In genomic region chr17:18411377-18411864, GRCh38 we compare ENCODE assay signal across 8 cellular contexts. TPM values are rescaled to one million over a fixed set of nuclear protein-coding genes. Genes with fewer than 3 reads are reported as not detected.
DNase-seq lines count a peak whose midpoint lies in the region; ATAC-seq and TF ChIP-seq lines count a peak whose summit lies in the region.
"Not testable (repeated sequence)": the region's sequence is repeated elsewhere in the genome, so short reads cannot be mapped to it uniquely, and the experiment has no call there.

No MANE protein-coding gene starts in this region.

- not testable (repeated sequence) for TF ChIP-seq RAD21 in SK-N-SH (IDR thresholded peaks at IDR 0.05; ENCODE audit: low read length)

- not testable (repeated sequence) for H3K9me2 ChIP-seq in SK-N-SH

- peak overlapping the region in 2 of 3 donors; percentile 67 to 89 for H3K27ac Mint-ChIP-seq in IgD-negative memory B cell
- H3K27ac Mint-ChIP-seq in activated naive CD4-positive, alpha-beta T cell treated with anti-CD3 and anti-CD28 coated beads for 36 hours, result peak overlapping the region; percentile 79

- under 1% methylated on average over 25 of the region's 25 CpGs for WGBS in SK-N-SH (ENCODE audit: low lambda C conversion rate)
- WGBS in thymus, result under 1% methylated on average over 23 of the region's 25 CpGs

- H3K4me1 ChIP-seq in SK-N-SH (ENCODE audit: control insufficient read depth in 1 of 2, insufficient read depth in 2 of 2, low read depth in 1 of 2, low read length in 1 of 2); thymus (ENCODE audit: control insufficient read depth, insufficient read depth, low read length): not testable (repeated sequence)

- DNase-seq in EH (ENCODE audit: low read depth), result peak; percentile 80
- not testable (repeated sequence) for DNase-seq in SK-N-SH
- DNase-seq in activated naive CD4-positive, alpha-beta T cell treated with anti-CD3 and anti-CD28 coated beads for 36 hours, result peak; percentile 22
- DNase-seq in epithelial cell of esophagus (ENCODE audit: low read depth), result peak; percentile 28
- peak; percentile 19 to 27 for DNase-seq in left colon
- DNase-seq in retina, result peak; percentile 56

- H3K4me3 ChIP-seq in SK-N-SH (ENCODE audit: low read depth in 2 of 2, low read length in 1 of 2) (peak overlapping the region; percentile 49 to 69), epithelial cell of esophagus (ENCODE audit: low read length) (peak overlapping the region; percentile 54), thymus (ENCODE audit: low read length) (peak overlapping the region; percentile 55)

- H3K27me3 Mint-ChIP-seq in IgD-negative memory B cell; activated naive CD4-positive, alpha-beta T cell treated with anti-CD3 and anti-CD28 coated beads for 36 hours (ENCODE audit: low read depth): not testable (repeated sequence)

- TF ChIP-seq CTCF in SK-N-SH (IDR thresholded peaks at IDR 0.05); epithelial cell of esophagus (IDR thresholded peaks at IDR 0.05; ENCODE audit: insufficient read depth, low read depth, low read length, missing control alignments): not testable (repeated sequence)

- H4K20me1 ChIP-seq in SK-N-SH (ENCODE audit: insufficient read depth), result not testable (repeated sequence)

- H3K36me3 ChIP-seq in SK-N-SH (replicated peaks in 1 of 2; ENCODE audit: control insufficient read depth in 1 of 2, insufficient read depth in 2 of 2, low read length in 1 of 2); thymus (ENCODE audit: control insufficient read depth, insufficient read depth): not testable (repeated sequence)

- peak; percentile 55 for ATAC-seq in left colon

- CTCF ChIA-PET in SK-N-SH (lab: Yijun Ruan, JAX); activated naive CD4-positive, alpha-beta T cell treated with anti-CD3 and anti-CD28 coated beads for 36 hours (lab: Charles Lee): not testable (repeated sequence)

- H3K36me3 Mint-ChIP-seq in IgD-negative memory B cell; activated naive CD4-positive, alpha-beta T cell treated with anti-CD3 and anti-CD28 coated beads for 36 hours (ENCODE audit: low read depth): not testable (repeated sequence)

- not testable (repeated sequence) for H3K9me3 Mint-ChIP-seq in IgD-negative memory B cell; activated naive CD4-positive, alpha-beta T cell treated with anti-CD3 and anti-CD28 coated beads for 36 hours

- not testable (repeated sequence) for H3K27me3 ChIP-seq in SK-N-SH (ENCODE audit: insufficient read depth); thymus (ENCODE audit: control insufficient read depth, insufficient read depth)

- H3K4me3 Mint-ChIP-seq in IgD-negative memory B cell, result peak overlapping the region; percentile 79 to 95 (median 89)
- H3K4me3 Mint-ChIP-seq in activated naive CD4-positive, alpha-beta T cell treated with anti-CD3 and anti-CD28 coated beads for 36 hours, result peak overlapping the region; percentile 88

- H3K4me1 Mint-ChIP-seq in IgD-negative memory B cell, result not testable (repeated sequence)
- H3K4me1 Mint-ChIP-seq in activated naive CD4-positive, alpha-beta T cell treated with anti-CD3 and anti-CD28 coated beads for 36 hours (ENCODE audit: low read depth), result peaks cover 19% of the 10 kb centered on the region

- not testable (repeated sequence) for H3K79me2 ChIP-seq in SK-N-SH (ENCODE audit: insufficient read depth)

- H2AFZ ChIP-seq in SK-N-SH (ENCODE audit: low read depth), result not testable (repeated sequence)

- peak overlapping the region; percentile 89 for H3K9ac ChIP-seq in SK-N-SH

- H3F3A ChIP-seq in SK-N-SH (replicated peaks; ENCODE audit: insufficient read depth), result not testable (repeated sequence)

- H3K27ac ChIP-seq in SK-N-SH (ENCODE audit: low read depth in 2 of 2, low read length in 1 of 2), result peak overlapping the region; percentile 65 to 78
- peak overlapping the region; percentile 91 for H3K27ac ChIP-seq in thymus (ENCODE audit: low read depth)

- H3K9me3 ChIP-seq in SK-N-SH; thymus (ENCODE audit: control insufficient read depth): not testable (repeated sequence)

- TF ChIP-seq EP300 in SK-N-SH (IDR thresholded peaks at IDR 0.05; ENCODE audit: borderline replicate concordance in 1 of 2, low read depth in 1 of 2, low read length in 1 of 2), result not testable (repeated sequence)

- POLR2A ChIA-PET in SK-N-SH (lab: Yijun Ruan, JAX), result not testable (repeated sequence)

- intact Hi-C loops in activated naive CD4-positive, alpha-beta T cell treated with anti-CD3 and anti-CD28 coated beads for 36 hours (cut with micrococcal nuclease); left colon (cut with DNase I, micrococcal nuclease): not testable (repeated sequence)

- peak overlapping the region; percentile 69 for H3K4me2 ChIP-seq in SK-N-SH

RNA-seq across cellular contexts. Expression of gene EVPLL, which starts 33.8 kb away (rescaled TPM):
- polyA plus RNA-seq in IgD-negative memory B cell (not detected), SK-N-SH (2012; rRNA removed) (not detected in 2 replicates), thymus (0.25 TPM)
- not detected in 2 replicates for polyA plus RNA-seq in SK-N-SH (2012; cell fraction: cytosol; rRNA removed)
- polyA plus RNA-seq in SK-N-SH (2012; cell fraction: nucleus; rRNA removed), result not detected in 2 replicates
- not detected for total RNA-seq in activated naive CD4-positive, alpha-beta T cell treated with anti-CD3 and anti-CD28 coated beads for 36 hours
- under 1 TPM; 0.12 to 0.22 TPM for total RNA-seq in left colon

RNA-seq across cellular contexts. Expression of gene SHMT1, which starts 48.1 kb away (rescaled TPM):
- polyA plus RNA-seq in IgD-negative memory B cell (18.9 TPM), SK-N-SH (2012; rRNA removed) (10.0 and 17.0 TPM in 2 replicates), thymus (16.1 TPM)
- 8.1 and 10.0 TPM in 2 replicates for polyA plus RNA-seq in SK-N-SH (2012; cell fraction: cytosol; rRNA removed)
- 16.8 and 19.2 TPM in 2 replicates for polyA plus RNA-seq in SK-N-SH (2012; cell fraction: nucleus; rRNA removed)
- total RNA-seq in activated naive CD4-positive, alpha-beta T cell treated with anti-CD3 and anti-CD28 coated beads for 36 hours, result 10 to 100 TPM; 46.7 to 51.0 TPM
- 10 to 100 TPM; 27.4 to 40.2 TPM for total RNA-seq in left colon
